In genomic region chr22:49967333-49968241, GRCh38 we compare ENCODE assay signal across 8 cellular contexts. TPM values are rescaled to one million over a fixed set of nuclear protein-coding genes. Genes with fewer than 3 reads are reported as not detected.
DNase-seq lines count a peak whose midpoint lies in the region; ATAC-seq and TF ChIP-seq lines count a peak whose summit lies in the region.

No MANE protein-coding gene starts in this region.

- intact Hi-C loops in Calu3 (cut with micrococcal nuclease; ENCODE audit: unreplicated experiment) = no loop called here
- intact Hi-C loops in psoas muscle (cut with DNase I) = no loop called here

- H3K4me3 Mint-ChIP-seq in Calu3 (ENCODE audit: low read depth, unreplicated experiment) (peak overlapping the region; percentile 26), WTC11 (no peak overlapping the region), glutamatergic neuron (ENCODE audit: unreplicated experiment) (peak overlapping the region; percentile 71)

- H3K4me3 ChIP-seq in psoas muscle = peak overlapping the region; percentile 59

- H3K4me1 Mint-ChIP-seq in Calu3 (ENCODE audit: low read depth, unreplicated experiment) (peaks cover 18% of the 10 kb centered on the region), WTC11 (peaks cover 11% of the 10 kb centered on the region), glutamatergic neuron (ENCODE audit: low read depth, unreplicated experiment) (peaks cover 10% of the 10 kb centered on the region)

- H3K36me3 ChIP-seq in psoas muscle (ENCODE audit: insufficient read depth in 1 of 2, low read depth in 1 of 2) = peaks cover 9 to 22% of the 10 kb centered on the region in 2 donors

- WGBS in psoas muscle, 3 donors = 17 to 21% (median 17%) methylated on average over 33 to 38 of the region's 38 CpGs

- no peaks in the 10 kb centered on the region for H3K9me3 Mint-ChIP-seq in Calu3 (ENCODE audit: low read depth, unreplicated experiment)
- no peaks in the 10 kb centered on the region for H3K9me3 Mint-ChIP-seq in WTC11
- H3K9me3 Mint-ChIP-seq in glutamatergic neuron (ENCODE audit: unreplicated experiment) = peaks cover 6% of the 10 kb centered on the region

- TF ChIP-seq CTCF in Calu3 (IDR thresholded peaks at IDR 0.05; ENCODE audit: unreplicated experiment) (no peak), WTC11 (IDR thresholded peaks at IDR 0.05) (no peak), glutamatergic neuron (IDR thresholded peaks at IDR 0.05; ENCODE audit: partially characterized antibody, unreplicated experiment) (no peak), psoas muscle (IDR thresholded peaks at IDR 0.05) (no peak)

- BruUV-seq in Calu3 (replicated peaks; lab: Mats Ljungman, UMichigan) = no TSS peak

- CTCF ChIA-PET in Calu3 (lab: Charles Lee) = interaction anchor here (0.6 to 3.3 kb wide), 3 partner anchors 16 to 37 kb away, joined by 4 to 16 read pairs (median 5); no protein-coding TSS in a partner anchor
- CTCF ChIA-PET in WTC11 (lab: Charles Lee) = interaction anchor here (0.6 to 3.3 kb wide), 5 partner anchors 12 to 63 kb away, joined by 3 to 18 read pairs (median 11); no protein-coding TSS in a partner anchor

- peaks cover 70% of the 10 kb centered on the region for H3K36me3 Mint-ChIP-seq in Calu3 (ENCODE audit: insufficient read depth, unreplicated experiment)
- peaks cover 7% of the 10 kb centered on the region for H3K36me3 Mint-ChIP-seq in WTC11
- H3K36me3 Mint-ChIP-seq in glutamatergic neuron (ENCODE audit: unreplicated experiment) = no peaks in the 10 kb centered on the region

- H3K4me1 ChIP-seq in psoas muscle = peaks cover 71% of the 10 kb centered on the region

- H3K27me3 ChIP-seq in psoas muscle (ENCODE audit: insufficient read depth in 3 of 3, low read length in 2 of 3) = no peaks in the 10 kb centered on the region

- POLR2A ChIA-PET in WTC11 (lab: Charles Lee) = no interaction called here

- peak overlapping the region; percentile 7 for H3K27ac Mint-ChIP-seq in Calu3 (ENCODE audit: unreplicated experiment)
- no peak overlapping the region for H3K27ac Mint-ChIP-seq in WTC11
- peak overlapping the region; percentile 93 for H3K27ac Mint-ChIP-seq in glutamatergic neuron (ENCODE audit: unreplicated experiment)

- no peak for DNase-seq in Calu3
- DNase-seq in WTC11 (ENCODE audit: low spot score) = no peak
- peak; percentile 76 for DNase-seq in glutamatergic neuron
- DNase-seq in psoas muscle = peak; percentile 83 to 93

- ATAC-seq in WTC11 (no peak), psoas muscle (peak; percentile 33 to 54 (median 47)), HG03565 (IDR thresholded peaks at IDR 0.05; ENCODE audit: unreplicated experiment) (no peak), GM18511 (IDR thresholded peaks at IDR 0.05; ENCODE audit: unreplicated experiment) (no peak), GM21367 (IDR thresholded peaks at IDR 0.05; ENCODE audit: unreplicated experiment) (no peak), HG03196 (IDR thresholded peaks at IDR 0.05; ENCODE audit: unreplicated experiment) (no peak)

- no peaks in the 10 kb centered on the region for H3K9me3 ChIP-seq in psoas muscle

- H3K27me3 Mint-ChIP-seq in Calu3 (ENCODE audit: unreplicated experiment) (no peaks in the 10 kb centered on the region), WTC11 (ENCODE audit: low read depth) (peaks cover 8% of the 10 kb centered on the region), glutamatergic neuron (ENCODE audit: unreplicated experiment) (peaks cover 16% of the 10 kb centered on the region)

- peak overlapping the region; percentile 97 for H3K27ac ChIP-seq in psoas muscle

TF ChIP-seq in WTC11, 78 proteins besides CTCF, POLR2A, EP300 and RAD21:
- TF ChIP-seq, protein P1, sequence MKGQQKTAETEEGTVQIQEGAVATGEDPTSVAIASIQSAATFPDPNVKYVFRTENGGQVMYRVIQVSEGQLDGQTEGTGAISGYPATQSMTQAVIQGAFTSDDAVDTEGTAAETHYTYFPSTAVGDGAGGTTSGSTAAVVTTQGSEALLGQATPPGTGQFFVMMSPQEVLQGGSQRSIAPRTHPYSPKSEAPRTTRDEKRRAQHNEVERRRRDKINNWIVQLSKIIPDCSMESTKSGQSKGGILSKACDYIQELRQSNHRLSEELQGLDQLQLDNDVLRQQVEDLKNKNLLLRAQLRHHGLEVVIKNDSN (CRISPR knock-in tag; IDR thresholded peaks at IDR 0.05) = no peak
- TF ChIP-seq TEAD1 (CRISPR knock-in tag; IDR thresholded peaks at IDR 0.05) (no peak), ZNF671 (CRISPR knock-in tag; IDR thresholded peaks at IDR 0.05) (no peak), USF2 (CRISPR knock-in tag; IDR thresholded peaks at IDR 0.05) (peak; percentile 41; the same call in 1 of the 2 replicates), AFF4 (CRISPR knock-in tag; IDR thresholded peaks at IDR 0.05; ENCODE audit: borderline replicate concordance) (no peak)

RNA-seq across cellular contexts. Expression of gene PIM3, which starts 7.0 kb away (rescaled TPM):
- total RNA-seq in Calu3 (2022) (86.3 and 97.3 TPM in 2 replicates), WTC11 (2021) (42.9 to 45.7 TPM (median 44.3 TPM) in 3 replicates), glutamatergic neuron (ENCODE audit: unreplicated experiment) (32.3 TPM), psoas muscle (100 to 1,000 TPM in 2 of 4 donors, 10 to 100 TPM in 2; 40.5 to 128 (median 84.5) TPM)
- 10 to 100 TPM; 66.4 to 84.5 (median 79.0) TPM for polyA plus RNA-seq in psoas muscle

RNA-seq across cellular contexts. Expression of gene IL17REL, which starts 45.0 kb away (rescaled TPM):
- total RNA-seq in Calu3 (2022) (not detected in 2 replicates), WTC11 (2021) (0.23 to 0.34 TPM (median 0.24 TPM) in 3 replicates), glutamatergic neuron (ENCODE audit: unreplicated experiment) (not detected), psoas muscle (not detected)
- polyA plus RNA-seq in psoas muscle = not detected

RNA-seq across cellular contexts. Expression of gene CRELD2, which starts 49.2 kb away (rescaled TPM):
- total RNA-seq in Calu3 (2022) (57.8 and 64.6 TPM in 2 replicates), WTC11 (2021) (34.9 to 42.8 TPM (median 35.2 TPM) in 3 replicates), glutamatergic neuron (ENCODE audit: unreplicated experiment) (24.9 TPM), psoas muscle (10 to 100 TPM in 3 of 4 donors, 1 to 10 TPM in 1; 9.9 to 14.0 (median 11.5) TPM)
- 10 to 100 TPM in 2 of 3 donors, 1 to 10 TPM in 1; 8.8 to 14.1 (median 11.6) TPM for polyA plus RNA-seq in psoas muscle

RNA-seq across cellular contexts. Expression of gene ALG12, which starts 49.3 kb away (rescaled TPM):
- total RNA-seq in Calu3 (2022) (25.4 and 27.0 TPM in 2 replicates), WTC11 (2021) (26.5 to 29.2 TPM (median 26.7 TPM) in 3 replicates), glutamatergic neuron (ENCODE audit: unreplicated experiment) (14.7 TPM), psoas muscle (10 to 100 TPM in 2 of 4 donors, 1 to 10 TPM in 2; 6.5 to 10.8 (median 8.7) TPM)
- 10 to 100 TPM in 1 of 3 donors, 1 to 10 TPM in 2; 8.0 to 11.0 (median 8.2) TPM for polyA plus RNA-seq in psoas muscle

Comparison
In these comparisons a context has a peak if more than half of its experiments do, and no peak if none do; other contexts are left out.
1. DNase-seq: peak in glutamatergic neuron (single experiment) and psoas muscle (2 of 2); none in Calu3 (single experiment) and WTC11 (single experiment).
2. ATAC-seq: peak in psoas muscle (4 of 4); none in WTC11 (single experiment), HG03565 (single experiment), GM18511 (single experiment), GM21367 (single experiment) and HG03196 (single experiment).